18 cellular contexts compared by ENCODE assay signal in genomic region chr19:12546903-12547302, GRCh38. TPM values are rescaled to one million over a fixed set of nuclear protein-coding genes. Genes with fewer than 3 reads are reported as not detected.
DNase-seq lines count a peak whose midpoint lies in the region; ATAC-seq, FAIRE-seq and TF ChIP-seq lines count a peak whose summit lies in the region.
"Had no signal": no experiment of that assay in that cellular context is flagged by ENCODE, and none has a peak within 500 bp of the region (broad histone marks: within the 10 kb centered on the region; RNA-seq: fewer than 3 reads in every experiment).

No MANE protein-coding gene starts in this region.

- H3K36me3 ChIP-seq in HepG2 (replicated peaks in 1 of 2; ENCODE audit: control insufficient read depth in 1 of 2, insufficient read depth in 2 of 2, low read length in 2 of 2) (peaks cover 0 to 2% of the 10 kb centered on the region in 2 experiments; a peak in 2 of 5 replicates), right lobe of liver (no peaks in the 10 kb centered on the region), left lung (peaks cover 0 to 16% of the 10 kb centered on the region in 2 donors), transverse colon (peaks cover 0 to 25% (median 2%) of the 10 kb centered on the region in 4 donors)

- H3K27ac Mint-ChIP-seq in WTC11 (peak overlapping the region; percentile 8; the same call in 1 of the 2 replicates), naive B cell (peak overlapping the region in 4 of 6 donors; percentile 56 to 88 (median 72))
- H3K27ac Mint-ChIP-seq: HFFc6 had no signal

- peaks cover 39% of the 10 kb centered on the region for H3K36me3 Mint-ChIP-seq in WTC11
- H3K36me3 Mint-ChIP-seq in naive B cell, result peaks cover 8 to 11% of the 10 kb centered on the region in 2 donors

- intact Hi-C loops in HepG2 (cut with micrococcal nuclease; ENCODE audit: unreplicated experiment), result no loop called here
- intact Hi-C loops in right lobe of liver (cut with DNase I), result no loop called here
- intact Hi-C loops in left lung (cut with DNase I), result no loop called here
- intact Hi-C loops in transverse colon (cut with DNase I; ENCODE audit: low total_unique reads), result no loop called here

- no peak overlapping the region for H3K9ac ChIP-seq in HepG2 (ENCODE audit: insufficient read depth, low read depth, low read length)

- no TSS peak for BruUV-seq in HepG2 (replicated peaks; lab: Mats Ljungman, UMichigan)

- CTCF ChIA-PET in HepG2 (lab: Yijun Ruan, JAX; ENCODE audit: low intra/inter-chr PET ratio, low total read pairs) (no interaction called here), WTC11 (lab: Charles Lee) (no interaction called here)

- H3K27me3 ChIP-seq in HepG2 (ENCODE audit: control insufficient read depth in 1 of 2, insufficient read depth in 2 of 2, low read length in 2 of 2) (no peaks in the 10 kb centered on the region; a peak in 1 of 5 replicates), right lobe of liver (no peaks in the 10 kb centered on the region), left lung (no peaks in the 10 kb centered on the region), transverse colon (no peaks in the 10 kb centered on the region)

- FAIRE-seq in HepG2 (lab: Jason Lieb, UNC), result no peak
- FAIRE-seq: GM19239, RCC 7860 had no signal

- no peak overlapping the region for H2AFZ ChIP-seq in HepG2 (ENCODE audit: low read length)

- TF ChIP-seq RAD21 in HepG2 (CRISPR knock-in tag; IDR thresholded peaks at IDR 0.05), result no peak

- no peak for TF ChIP-seq POLR2A in HepG2 (IDR thresholded peaks at IDR 0.05; ENCODE audit: insufficient read depth in 1 of 2, low read depth in 2 of 2, low read length in 2 of 2)
- TF ChIP-seq POLR2A in right lobe of liver (IDR thresholded peaks at IDR 0.05), result no peak
- TF ChIP-seq POLR2A in transverse colon (IDR thresholded peaks at IDR 0.05), result no peak

- H3K9me3 Mint-ChIP-seq in WTC11 (peaks cover 14% of the 10 kb centered on the region), naive B cell (peaks cover 0 to 8% (median 3%) of the 10 kb centered on the region in 7 donors)

- TF ChIP-seq EP300 in HepG2 (IDR thresholded peaks at IDR 0.05; ENCODE audit: low read depth in 2 of 2, low read length in 2 of 2) (no peak), HepG2 (CRISPR knock-in tag; IDR thresholded peaks at IDR 0.05; ENCODE audit: borderline replicate concordance) (no peak), transverse colon (IDR thresholded peaks at IDR 0.05; ENCODE audit: low read depth) (no peak)

- no peak for DNase-seq in HepG2 (ENCODE audit: low spot score)
- DNase-seq in right lobe of liver, result no peak
- DNase-seq in WTC11 (ENCODE audit: low spot score), result no peak
- DNase-seq in naive B cell, result no peak
- no peak for DNase-seq in left lung
- DNase-seq in transverse colon, result no peak
- DNase-seq: ACHN, AML-193, HFFc6, IMR-90, NCI-H1105 treated with DMSO at 0.1 percent for 48 hours, NCI-H1694 treated with DMSO at 0.1 percent for 48 hours, NCI-H345, NCI-H526 treated with DMSO at 0.1 percent for 48 hours, SHP77 had no signal

- no peaks in the 10 kb centered on the region for H3K27me3 Mint-ChIP-seq in WTC11 (ENCODE audit: low read depth)
- no peaks in the 10 kb centered on the region for H3K27me3 Mint-ChIP-seq in naive B cell

- WGBS in HepG2 (ENCODE audit: low lambda C conversion rate), result 85% methylated on average over 2 of the region's 2 CpGs
- WGBS in right lobe of liver (ENCODE audit: insufficient coverage, low coverage, low lambda C conversion rate, missing lambda C conversion rate), result 80% methylated on average over 2 of the region's 2 CpGs
- WGBS in transverse colon (ENCODE audit: low coverage in 1 of 2), 2 donors, result 78 to 88% methylated on average over 1 to 2 of the region's 2 CpGs

- H3K79me2 ChIP-seq in HepG2 (ENCODE audit: insufficient read depth, low read length), result peaks cover 63% of the 10 kb centered on the region

- H3K4me1 ChIP-seq in HepG2 (ENCODE audit: insufficient read depth, low read length) (peaks cover 49% of the 10 kb centered on the region), right lobe of liver (peaks cover 0 to 42% (median 20%) of the 10 kb centered on the region in 4 donors), left lung (peaks cover 14 to 43% of the 10 kb centered on the region in 2 donors), transverse colon (peaks cover 13 to 22% (median 15%) of the 10 kb centered on the region in 4 donors)

- no peak overlapping the region for H3K27ac ChIP-seq in HepG2 (ENCODE audit: extremely low read length, insufficient read depth, low read length)
- H3K27ac ChIP-seq in right lobe of liver, result no peak overlapping the region
- no peak overlapping the region for H3K27ac ChIP-seq in left lung
- no peak overlapping the region for H3K27ac ChIP-seq in transverse colon

- H4K20me1 ChIP-seq in HepG2 (ENCODE audit: insufficient read depth, low read length), result peaks cover 23% of the 10 kb centered on the region

- H3K9me3 ChIP-seq in HepG2 (ENCODE audit: low read length) (no peaks in the 10 kb centered on the region), right lobe of liver (no peaks in the 10 kb centered on the region), left lung (peaks cover 0 to 12% of the 10 kb centered on the region in 2 donors), transverse colon (no peaks in the 10 kb centered on the region)

- H3K4me3 ChIP-seq in HepG2 (replicated peaks in 1 of 3; ENCODE audit: insufficient read depth in 1 of 3, low read depth in 2 of 3, low read length in 3 of 3) (no peak overlapping the region), right lobe of liver (no peak overlapping the region), left lung (no peak overlapping the region), transverse colon (no peak overlapping the region)

- H3K4me1 Mint-ChIP-seq in WTC11 (peaks cover 18% of the 10 kb centered on the region), naive B cell (peaks cover 50 to 84% (median 74%) of the 10 kb centered on the region in 3 donors)

- H3K4me3 Mint-ChIP-seq in WTC11, result no peak overlapping the region
- peak overlapping the region in 1 of 8 donors; percentile 34 for H3K4me3 Mint-ChIP-seq in naive B cell
- H3K4me3 Mint-ChIP-seq: HFFc6 had no signal

- POLR2A ChIA-PET in HepG2 (lab: Yijun Ruan, JAX) (no interaction called here), WTC11 (lab: Charles Lee) (no interaction called here)

- in situ Hi-C loops in HepG2 (cut with HindIII; ENCODE audit: extremely low pct_ligation_motif_present, low pct_unique_long_range_greater_than_20kb), result no loop called here
- in situ Hi-C loops in transverse colon (cut with MboI; ENCODE audit: low pct_ligation_motif_present in 1 of 4, low pct_unique_long_range_greater_than_20kb in 1 of 4, low sequenced_read_pairs in 3 of 4), result no loop called here

- H3K4me2 ChIP-seq in HepG2 (ENCODE audit: low read depth, low read length), result no peak overlapping the region

- ATAC-seq in HepG2, result no peak
- ATAC-seq in right lobe of liver, result no peak
- ATAC-seq in WTC11, result no peak
- no peak for ATAC-seq in naive B cell (ENCODE audit: low read depth in 2 of 2)
- no peak for ATAC-seq in left lung
- ATAC-seq in HG03097 (IDR thresholded peaks at IDR 0.05; ENCODE audit: low FRiP score, unreplicated experiment), result no peak

- TF ChIP-seq CTCF in HepG2 (CRISPR knock-in tag; IDR thresholded peaks at IDR 0.05) (no peak), right lobe of liver (IDR thresholded peaks at IDR 0.05) (no peak), WTC11 (IDR thresholded peaks at IDR 0.05) (no peak), left lung (IDR thresholded peaks at IDR 0.05) (no peak), transverse colon (IDR thresholded peaks at IDR 0.05) (no peak)

TF ChIP-seq in HepG2, 621 proteins besides CTCF, POLR2A, EP300 and RAD21 (continues in another document):
- TF ChIP-seq TCF7L2 (IDR thresholded peaks at IDR 0.05; ENCODE audit: low read depth, low read length) (no peak), ZNF382 (CRISPR knock-in tag; IDR thresholded peaks at IDR 0.05; ENCODE audit: borderline replicate concordance) (no peak), ZNF598 (CRISPR knock-in tag; IDR thresholded peaks at IDR 0.05; ENCODE audit: borderline replicate concordance) (no peak), ZNF121 (CRISPR knock-in tag; IDR thresholded peaks at IDR 0.05) (peak; percentile 81)

TF ChIP-seq in WTC11, 78 proteins besides CTCF, POLR2A, EP300 and RAD21 (continues in another document):
- TF ChIP-seq JUN (CRISPR knock-in tag; IDR thresholded peaks at IDR 0.05) (no peak), HMGA2 (CRISPR knock-in tag; IDR thresholded peaks at IDR 0.05) (no peak), ZNF219 (CRISPR knock-in tag; IDR thresholded peaks at IDR 0.05; ENCODE audit: borderline replicate concordance) (no peak), ZNF396 (CRISPR knock-in tag; IDR thresholded peaks at IDR 0.05; ENCODE audit: borderline replicate concordance) (no peak), TCF7 (CRISPR knock-in tag; IDR thresholded peaks at IDR 0.05; ENCODE audit: low read depth) (no peak)

RNA-seq across cellular contexts. Expression of gene ZNF564, which starts 4.4 kb away (rescaled TPM):
- 11.1 and 11.2 TPM in 2 replicates for total RNA-seq in HepG2 (2016; rRNA removed; fragmentation: Illumina TruSeq; extraction: Trizol)
- total RNA-seq in HepG2 (2016; cell fraction: cytosol; rRNA removed; fragmentation: Illumina TruSeq; extraction: Trizol; ENCODE audit: low read depth), result 3.9 and 4.9 TPM in 2 replicates
- total RNA-seq in HepG2 (2016; cell fraction: insoluble cytoplasmic fraction; rRNA removed; fragmentation: Illumina TruSeq; extraction: Trizol), result 10.7 and 11.9 TPM in 2 replicates
- 9.1 and 10.5 TPM in 2 replicates for total RNA-seq in HepG2 (2016; cell fraction: membrane; rRNA removed; fragmentation: Illumina TruSeq; extraction: Trizol)
- total RNA-seq in HepG2 (2016; cell fraction: nucleus; rRNA removed; fragmentation: Illumina TruSeq; extraction: Trizol), result 11.9 and 13.6 TPM in 2 replicates
- 2.3 and 2.4 TPM in 2 replicates for polyA plus RNA-seq in HepG2 (2011; rRNA removed)
- polyA plus RNA-seq in HepG2 (2011; cell fraction: cytosol; rRNA removed), result 0.63 and 1.2 TPM in 2 replicates
- 3.5 and 5.1 TPM in 2 replicates for polyA plus RNA-seq in HepG2 (2011; cell fraction: nucleus; rRNA removed)
- 3.5 and 4.8 TPM in 2 replicates for polyA plus RNA-seq in HepG2 (2012)
- polyA plus RNA-seq in HepG2 (2016; cell fraction: cytosol; fragmentation: Illumina TruSeq; extraction: Trizol; ENCODE audit: low read depth), result 0.22 and 0.41 TPM in 2 replicates
- 4.3 and 4.4 TPM in 2 replicates for polyA plus RNA-seq in HepG2 (2016; cell fraction: insoluble cytoplasmic fraction; fragmentation: Illumina TruSeq; extraction: Trizol; ENCODE audit: low read depth)
- polyA plus RNA-seq in HepG2 (2016; cell fraction: membrane; fragmentation: Illumina TruSeq; extraction: Trizol; ENCODE audit: low read depth), result 0.81 and 0.84 TPM in 2 replicates
- 4.3 and 4.6 TPM in 2 replicates for polyA plus RNA-seq in HepG2 (2016; cell fraction: nucleus; fragmentation: Illumina TruSeq; extraction: Trizol; ENCODE audit: insufficient read depth, low read depth)
- 2.2 and 4.0 TPM in 2 replicates for polyA minus RNA-seq in HepG2 (2011; rRNA and poly(A)+ RNA removed; ENCODE audit: low replicate concordance)
- polyA minus RNA-seq in HepG2 (2011; cell fraction: cytosol; rRNA and poly(A)+ RNA removed), result 4.5 and 4.7 TPM in 2 replicates
- polyA minus RNA-seq in HepG2 (2011; cell fraction: nucleus; rRNA and poly(A)+ RNA removed), result 23.4 and 24.8 TPM in 2 replicates
- total RNA-seq in right lobe of liver, result 1 to 10 TPM; 3.1 to 8.1 (median 5.3) TPM
- total RNA-seq in WTC11 (2021), result 8.9 to 11.1 TPM (median 10.7 TPM) in 3 replicates
- 10 to 100 TPM; 14.8 to 22.7 (median 18.7) TPM for polyA plus RNA-seq in naive B cell (ENCODE audit: low read depth in 6 of 6)
- 10 to 100 TPM in 1 of 2 donors, 1 to 10 TPM in 1; 9.9 to 12.5 TPM for total RNA-seq in left lung
- total RNA-seq in transverse colon, result 10 to 100 TPM; 16.4 to 25.6 (median 19.6) TPM

Comparison
In these comparisons a context has a peak if more than half of its experiments do, and no peak if none do; other contexts are left out.
1. Of the 50 proteins assayed by ChIP-seq in both HepG2 and WTC11: peak only in HepG2: ZNF121; only in WTC11: none; in both: none; in neither: 49.